8 cellular contexts compared by ENCODE assay signal in the genomic region with DNA sequence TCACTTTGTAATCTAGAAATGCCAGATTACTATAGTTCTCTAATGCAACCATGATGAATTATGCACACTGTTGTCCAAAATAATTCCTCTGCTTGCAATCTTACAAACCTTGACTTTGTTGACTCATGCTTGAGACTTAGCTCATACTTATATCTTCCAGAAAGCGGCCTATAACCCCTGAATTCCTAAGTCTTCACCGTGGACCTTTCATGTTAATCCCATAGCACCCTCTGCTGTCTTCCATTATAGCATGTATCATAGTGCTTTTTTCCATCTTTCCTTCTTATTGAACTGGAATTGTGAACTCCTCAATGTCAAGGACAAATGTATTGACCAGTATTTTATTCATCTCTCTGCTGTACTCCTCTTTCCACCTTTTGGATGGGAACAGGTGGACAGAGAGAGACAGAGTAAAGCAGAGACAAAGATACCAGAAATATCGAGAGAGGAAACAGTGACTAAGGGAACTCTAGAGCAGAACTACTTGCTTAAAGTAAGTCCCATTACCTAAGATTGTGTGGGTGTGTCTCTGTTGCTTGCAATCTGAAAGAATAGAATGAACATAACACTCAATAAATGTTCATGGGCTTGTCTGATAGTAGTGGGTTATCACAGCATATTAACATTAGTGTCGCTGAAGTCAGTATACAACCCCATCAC.
DNase-seq lines count a peak whose midpoint lies in the region; ATAC-seq and TF ChIP-seq lines count a peak whose summit lies in the region.

No MANE protein-coding gene starts in this region.

- no peaks in the 10 kb centered on the region for H4K20me1 ChIP-seq in osteoblast (ENCODE audit: insufficient read depth, low read length)

- TF ChIP-seq CTCF in epithelial cell of proximal tubule (conservative IDR thresholded peaks at IDR 0.05; ENCODE audit: low read depth, low read length) (peak; percentile 82), osteoblast (IDR thresholded peaks at IDR 0.05; ENCODE audit: extremely low read depth, low read depth, low read length) (peak; percentile 74)

- H2AFZ ChIP-seq in osteoblast (ENCODE audit: low read length), result peak overlapping the region; percentile 9

- peak; percentile 80 for DNase-seq in EL
- DNase-seq in NCI-H526 (lab: John Stamatoyannopoulos, UW), result peak; percentile 14 to 57
- peak; percentile 62 for DNase-seq in epithelial cell of proximal tubule (ENCODE audit: low read depth)
- peak; percentile 67 for DNase-seq in osteoblast (ENCODE audit: insufficient read length, low spot score, missing footprints)
- DNase-seq in NCI-H1930 (lab: John Stamatoyannopoulos, UW), result no peak
- DNase-seq in Kasumi-1 (lab: John Stamatoyannopoulos, UW), result no peak
- no peak for DNase-seq in activated CD4-positive, alpha-beta T cell treated with anti-CD3 and anti-CD28 coated beads for 4 hours

- no peak overlapping the region for H3K27ac ChIP-seq in osteoblast (ENCODE audit: low read depth, low read length)

- H3K36me3 ChIP-seq in osteoblast (ENCODE audit: insufficient read depth, low read length), result no peaks in the 10 kb centered on the region

- H3K27me3 ChIP-seq in osteoblast (ENCODE audit: insufficient read depth, low read length), result no peaks in the 10 kb centered on the region

- no peak overlapping the region for H3K4me2 ChIP-seq in osteoblast (ENCODE audit: insufficient read depth, low read length)

- no peak for ATAC-seq in GM21723 (IDR thresholded peaks at IDR 0.05; ENCODE audit: unreplicated experiment)

- H3K4me3 ChIP-seq in epithelial cell of proximal tubule (ENCODE audit: low read depth, low read length) (no peak overlapping the region), osteoblast (ENCODE audit: insufficient read depth, low read length) (no peak overlapping the region)

- H3K4me1 ChIP-seq in osteoblast (ENCODE audit: insufficient read depth, low read length), result peaks cover 27% of the 10 kb centered on the region

- no peaks in the 10 kb centered on the region for H3K9me3 ChIP-seq in osteoblast (ENCODE audit: low read depth, low read length)

- no peaks in the 10 kb centered on the region for H3K79me2 ChIP-seq in osteoblast (ENCODE audit: insufficient read depth, low read length)

Comparison
In these comparisons a context has a peak if more than half of its experiments do, and no peak if none do; other contexts are left out.
1. DNase-seq: peak in EL (single experiment), NCI-H526 (2 of 2), epithelial cell of proximal tubule (single experiment) and osteoblast (single experiment); none in NCI-H1930 (0 of 2), Kasumi-1 (0 of 2) and activated CD4-positive, alpha-beta T cell treated with anti-CD3 and anti-CD28 coated beads for 4 hours (0 of 2).